ENCODE assay signal across 12 cellular contexts in genomic region chr4:173242466-173243250, GRCh38.
DNase-seq lines count a peak whose midpoint lies in the region; FAIRE-seq and TF ChIP-seq lines count a peak whose summit lies in the region.
"Had no signal": no experiment of that assay in that cellular context is flagged by ENCODE, and none has a peak within 500 bp of the region (broad histone marks: within the 10 kb centered on the region; RNA-seq: fewer than 3 reads in every experiment).

No MANE protein-coding gene starts in this region.

- no peak overlapping the region for H2AFZ ChIP-seq in astrocyte (ENCODE audit: low read depth, low read length)

- H3K4me3 ChIP-seq in astrocyte (ENCODE audit: insufficient read depth, low read depth, low read length) = no peak overlapping the region
- H3K4me3 ChIP-seq in mesendoderm (ENCODE audit: low read length) = no peak overlapping the region

- peak overlapping the region; percentile 22 for H3K56ac ChIP-seq in mesendoderm (ENCODE audit: low read length)

- peaks cover under 1% of the 10 kb centered on the region for H3K36me3 Mint-ChIP-seq in astrocyte (ENCODE audit: low read depth, unreplicated experiment)
- no peaks in the 10 kb centered on the region for H3K36me3 Mint-ChIP-seq in activated CD4-positive, alpha-beta T cell treated with anti-CD3 and anti-CD28 coated beads, Interleukin-2, amount 10 ng/mL, durations not matched to agents 7 days and 5 days (ENCODE audit: low read depth)

- peaks cover 5% of the 10 kb centered on the region for H4K20me1 ChIP-seq in astrocyte (ENCODE audit: insufficient read depth, low read length)

- H3K36me3 ChIP-seq in astrocyte (ENCODE audit: insufficient read depth, low read length) (no peaks in the 10 kb centered on the region), mesendoderm (ENCODE audit: control insufficient read depth, insufficient read depth, low read length) (no peaks in the 10 kb centered on the region)

- no CpG with 5 or more reads among the region's 3 CpGs for WGBS in mesendoderm (ENCODE audit: extremely low coverage, insufficient coverage, low lambda C conversion rate)

- no peak overlapping the region for H4K8ac ChIP-seq in mesendoderm (ENCODE audit: low read depth, low read length)

- H3K27me3 ChIP-seq in astrocyte (ENCODE audit: insufficient read depth, low read length) (no peaks in the 10 kb centered on the region), mesendoderm (ENCODE audit: insufficient read depth, low read length, poor library complexity) (no peaks in the 10 kb centered on the region)

- H3K4me1 Mint-ChIP-seq in astrocyte (ENCODE audit: low read depth, unreplicated experiment) = peaks cover 27% of the 10 kb centered on the region
- H3K4me1 Mint-ChIP-seq in activated CD4-positive, alpha-beta T cell treated with anti-CD3 and anti-CD28 coated beads, Interleukin-2, amount 10 ng/mL, durations not matched to agents 7 days and 5 days = peaks cover 6% of the 10 kb centered on the region

- H4K5ac ChIP-seq in mesendoderm (ENCODE audit: low read length) = no peak overlapping the region

- CTCF ChIA-PET in activated CD4-positive, alpha-beta T cell treated with anti-CD3 and anti-CD28 coated beads, Interleukin-2, amount 10 ng/mL, durations not matched to agents 7 days and 5 days (lab: Charles Lee) = interaction anchor here (0.7 kb wide), 1 partner anchor 245 kb away, joined by 3 read pairs; no protein-coding TSS in a partner anchor

- POLR2A ChIA-PET in activated CD4-positive, alpha-beta T cell treated with anti-CD3 and anti-CD28 coated beads, Interleukin-2, amount 10 ng/mL, durations not matched to agents 7 days and 5 days (lab: Charles Lee) = no interaction called here

- H3K79me2 ChIP-seq in astrocyte (ENCODE audit: insufficient read depth, low read length) (peaks cover 8% of the 10 kb centered on the region), mesendoderm (ENCODE audit: control insufficient read depth, insufficient read depth, low read length) (peaks cover 19% of the 10 kb centered on the region)

- no peaks in the 10 kb centered on the region for H3K9me3 ChIP-seq in astrocyte (ENCODE audit: insufficient read depth, low read depth, low read length)

- no peak overlapping the region for H3K4ac ChIP-seq in mesendoderm (ENCODE audit: low read depth, low read length)

- no peak overlapping the region for H3K9ac ChIP-seq in astrocyte (ENCODE audit: low read length)
- no peak overlapping the region for H3K9ac ChIP-seq in mesendoderm (ENCODE audit: low read length)

- DNase-seq in Caki2 (ENCODE audit: low read depth) = peak; percentile 19
- DNase-seq in LHCN-M2 (ENCODE audit: low read depth) = peak; percentile 71
- no peak for DNase-seq in astrocyte (ENCODE audit: low read depth)
- no peak for DNase-seq in mesendoderm
- no peak for DNase-seq in AML-193 (lab: John Stamatoyannopoulos, UW)
- no peak for DNase-seq in foreskin melanocyte
- no peak for DNase-seq in activated CD4-positive, alpha-beta T cell treated with anti-CD3 and anti-CD28 coated beads, Interleukin-2, amount 10 ng/mL, durations not matched to agents 7 days and 5 days
- no peak for DNase-seq in mucosa of gallbladder (ENCODE audit: low spot score)
- DNase-seq: activated CD4-positive, CD25-positive, alpha-beta regulatory T cell; Kasumi-1 had no signal

- no peak overlapping the region for H2BK5ac ChIP-seq in mesendoderm (ENCODE audit: low read length)

- no peak for TF ChIP-seq CTCF in astrocyte (IDR thresholded peaks at IDR 0.05; ENCODE audit: insufficient read depth, low read depth, low read length)

- FAIRE-seq in astrocyte (lab: Jason Lieb, UNC) = no peak
- FAIRE-seq: GM19239 had no signal

- H3K4me1 ChIP-seq in astrocyte (ENCODE audit: insufficient read depth, low read length) (peaks cover 15% of the 10 kb centered on the region), mesendoderm (ENCODE audit: control insufficient read depth, low read depth, low read length) (peaks cover 5% of the 10 kb centered on the region)

- no peak overlapping the region for H2BK15ac ChIP-seq in mesendoderm (replicated peaks; ENCODE audit: low read depth)

- H3K27me3 Mint-ChIP-seq in astrocyte (ENCODE audit: low read depth, unreplicated experiment) = no peaks in the 10 kb centered on the region
- no peaks in the 10 kb centered on the region for H3K27me3 Mint-ChIP-seq in activated CD4-positive, alpha-beta T cell treated with anti-CD3 and anti-CD28 coated beads, Interleukin-2, amount 10 ng/mL, durations not matched to agents 7 days and 5 days
- H3K27me3 Mint-ChIP-seq: type B pancreatic cell had no signal

- H3K27ac ChIP-seq in astrocyte (ENCODE audit: low read depth, low read length) (no peak overlapping the region), mesendoderm (ENCODE audit: low read depth, low read length) (no peak overlapping the region)

- no peak overlapping the region for H3K4me3 Mint-ChIP-seq in astrocyte (ENCODE audit: unreplicated experiment)
- no peak overlapping the region for H3K4me3 Mint-ChIP-seq in activated CD4-positive, alpha-beta T cell treated with anti-CD3 and anti-CD28 coated beads, Interleukin-2, amount 10 ng/mL, durations not matched to agents 7 days and 5 days
- H3K4me3 Mint-ChIP-seq: type B pancreatic cell had no signal

- H3K4me2 ChIP-seq in astrocyte (ENCODE audit: low read length) (peak overlapping the region; percentile 32), mesendoderm (ENCODE audit: low read length) (no peak overlapping the region)

- no peak overlapping the region for H3K18ac ChIP-seq in mesendoderm (ENCODE audit: low read length)

- no peak overlapping the region for H3K23ac ChIP-seq in mesendoderm (ENCODE audit: low read length)

- in situ Hi-C loops in Caki2 (cut with HindIII; ENCODE audit: low pct_unique_long_range_greater_than_20kb, low sequenced_read_pairs) = no loop called here

- no peaks in the 10 kb centered on the region for H3K9me3 Mint-ChIP-seq in astrocyte (ENCODE audit: unreplicated experiment)
- peaks cover under 1% of the 10 kb centered on the region for H3K9me3 Mint-ChIP-seq in activated CD4-positive, alpha-beta T cell treated with anti-CD3 and anti-CD28 coated beads, Interleukin-2, amount 10 ng/mL, durations not matched to agents 7 days and 5 days
- H3K9me3 Mint-ChIP-seq: type B pancreatic cell had no signal

- H2AK5ac ChIP-seq in mesendoderm (ENCODE audit: low read length) = no peak overlapping the region

- H2BK120ac ChIP-seq in mesendoderm (ENCODE audit: low read depth, low read length) = no peak overlapping the region

- H3K79me1 ChIP-seq in mesendoderm (ENCODE audit: low read length) = peaks cover 4% of the 10 kb centered on the region

- H3K27ac Mint-ChIP-seq in astrocyte (ENCODE audit: unreplicated experiment) = peak overlapping the region; percentile 89
- no peak overlapping the region for H3K27ac Mint-ChIP-seq in activated CD4-positive, alpha-beta T cell treated with anti-CD3 and anti-CD28 coated beads, Interleukin-2, amount 10 ng/mL, durations not matched to agents 7 days and 5 days
- H3K27ac Mint-ChIP-seq: type B pancreatic cell had no signal

Comparison
In these comparisons a context has a peak if more than half of its experiments do, and no peak if none do; other contexts are left out.
1. DNase-seq: peak in Caki2 (single experiment) and LHCN-M2 (single experiment); none in astrocyte (single experiment), mesendoderm (single experiment), AML-193 (0 of 2), foreskin melanocyte (single experiment), activated CD4-positive, alpha-beta T cell treated with anti-CD3 and anti-CD28 coated beads, Interleukin-2, amount 10 ng/mL, durations not matched to agents 7 days and 5 days (single experiment) and mucosa of gallbladder (single experiment).